31 cellular contexts compared by ENCODE assay signal in genomic region chr4:3704669-3705068, GRCh38.
"Had no signal": no experiment of that assay in that cellular context is flagged by ENCODE, and none has a peak within 500 bp of the region (broad histone marks: within the 10 kb centered on the region; RNA-seq: fewer than 3 reads in every experiment).

No MANE protein-coding gene starts in this region.

- H3K36me3 ChIP-seq: ascending aorta, cardiac muscle cell, MG63, Peyer's patch had no signal

- ATAC-seq: activated CD8-positive, alpha-beta memory T cell treated with anti-CD3 and anti-CD28 coated beads, Interleukin-2, amount 10 ng/mL, durations not matched to agents 7 days and 5 days; PC-3 had no signal

- H3K4me1 ChIP-seq: Peyer's patch had no signal

- H3K9me3 ChIP-seq: ascending aorta, MG63, Peyer's patch had no signal

- H3K36me3 Mint-ChIP-seq: activated CD8-positive, alpha-beta memory T cell treated with anti-CD3 and anti-CD28 coated beads, Interleukin-2, amount 10 ng/mL, durations not matched to agents 7 days and 5 days; activated naive CD8-positive, alpha-beta T cell treated with anti-CD3 and anti-CD28 coated beads for 36 hours had no signal

- H3K27me3 Mint-ChIP-seq: activated CD4-positive, alpha-beta memory T cell treated with anti-CD3 and anti-CD28 coated beads, Interleukin-2, amount 10 ng/mL, durations not matched to agents 7 days and 5 days had no signal

- H3K4me3 ChIP-seq: cardiac muscle cell, MG63, Peyer's patch had no signal

- H3K27me3 ChIP-seq: ascending aorta, MG63, Peyer's patch had no signal

- H3K27ac Mint-ChIP-seq: activated B cell treated with CpG ODN at 0.5 μM for 24 hours; activated CD4-positive, alpha-beta memory T cell treated with anti-CD3 and anti-CD28 coated beads, Interleukin-2, amount 10 ng/mL, durations not matched to agents 7 days and 5 days; activated CD8-positive, alpha-beta memory T cell treated with anti-CD3 and anti-CD28 coated beads, Interleukin-2, amount 10 ng/mL, durations not matched to agents 7 days and 5 days; activated naive CD8-positive, alpha-beta T cell treated with anti-CD3 and anti-CD28 coated beads for 36 hours had no signal

- H3K4me1 Mint-ChIP-seq: activated B cell treated with CpG ODN at 0.5 μM for 24 hours; activated CD4-positive, alpha-beta memory T cell treated with anti-CD3 and anti-CD28 coated beads, Interleukin-2, amount 10 ng/mL, durations not matched to agents 7 days and 5 days; activated CD8-positive, alpha-beta memory T cell treated with anti-CD3 and anti-CD28 coated beads, Interleukin-2, amount 10 ng/mL, durations not matched to agents 7 days and 5 days; activated naive CD8-positive, alpha-beta T cell treated with anti-CD3 and anti-CD28 coated beads for 36 hours had no signal

- H3K4me3 Mint-ChIP-seq: activated B cell treated with CpG ODN at 0.5 μM for 24 hours; activated CD4-positive, alpha-beta memory T cell treated with anti-CD3 and anti-CD28 coated beads, Interleukin-2, amount 10 ng/mL, durations not matched to agents 7 days and 5 days; activated CD8-positive, alpha-beta memory T cell treated with anti-CD3 and anti-CD28 coated beads, Interleukin-2, amount 10 ng/mL, durations not matched to agents 7 days and 5 days; activated naive CD8-positive, alpha-beta T cell treated with anti-CD3 and anti-CD28 coated beads for 36 hours had no signal

- H3K27ac ChIP-seq: ascending aorta, cardiac muscle cell, Peyer's patch, VCaP had no signal

- H3K9me3 Mint-ChIP-seq: activated B cell treated with CpG ODN at 0.5 μM for 24 hours; activated CD4-positive, alpha-beta memory T cell treated with anti-CD3 and anti-CD28 coated beads, Interleukin-2, amount 10 ng/mL, durations not matched to agents 7 days and 5 days; activated naive CD8-positive, alpha-beta T cell treated with anti-CD3 and anti-CD28 coated beads for 36 hours had no signal

- DNase-seq: activated B cell treated with CpG ODN at 0.5 μM for 24 hours; activated CD4-positive, alpha-beta memory T cell treated with anti-CD3 and anti-CD28 coated beads, Interleukin-2, amount 10 ng/mL, durations not matched to agents 7 days and 5 days; activated CD4-positive, alpha-beta T cell treated with anti-CD3 and anti-CD28 coated beads for 1 hour; activated CD4-positive, alpha-beta T cell treated with anti-CD3 and anti-CD28 coated beads for 48 hours; activated CD8-positive, alpha-beta memory T cell treated with anti-CD3 and anti-CD28 coated beads for 24 hours; activated CD8-positive, alpha-beta memory T cell treated with anti-CD3 and anti-CD28 coated beads, Interleukin-2, amount 10 ng/mL, durations not matched to agents 7 days and 5 days; activated CD8-positive, alpha-beta memory T cell treated with anti-CD3 and anti-CD28 coated beads, Interleukin-2, amount 50 U/mL, for 48 hours; activated effector memory CD4-positive, alpha-beta T cell treated with Interleukin-2 at 50 U/mL for 16 hours; activated naive CD4-positive, alpha-beta T cell; activated naive CD8-positive, alpha-beta T cell treated with anti-CD3 and anti-CD28 coated beads for 36 hours; activated T-cell treated with anti-CD3 and anti-CD28 coated beads, Interleukin-2, amount 50 U/mL, for 48 hours; amniotic stem cell; Kasumi-1; KG1; MG63; MV-4-11; NCI-H1092; NCI-H1436 treated with DMSO at 0.1 percent for 48 hours; NCI-H1694 treated with DMSO at 0.1 percent for 48 hours; NCI-H2029; NCI-H345; NCI-H524 treated with DMSO at 0.1 percent for 48 hours; PC-3; RPMI8226; SW 1271; T-helper 1 cell; T-helper 9 cell had no signal
